27 cellular contexts compared by ENCODE assay signal in the genomic region with DNA sequence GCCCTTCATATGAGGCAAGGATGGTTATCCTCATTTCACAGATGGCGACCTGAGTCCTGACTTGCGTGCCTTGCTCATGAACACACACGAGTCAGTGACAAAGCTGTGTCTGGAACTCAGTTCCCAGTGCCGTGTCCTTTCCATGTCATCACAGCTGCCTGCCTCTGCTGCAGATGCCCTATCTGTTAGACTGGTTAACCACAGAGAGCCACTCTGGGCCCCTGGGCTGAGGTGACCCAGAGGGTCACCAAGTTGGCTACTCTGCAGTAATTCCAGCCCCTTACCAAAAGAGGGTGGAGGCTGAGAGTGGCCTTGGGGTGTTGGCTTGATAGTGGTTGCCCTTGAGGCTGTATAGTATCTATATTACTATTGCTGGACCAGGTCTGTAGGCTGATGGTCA.
"Had no signal": no experiment of that assay in that cellular context is flagged by ENCODE, and none has a peak within 500 bp of the region (broad histone marks: within the 10 kb centered on the region; RNA-seq: fewer than 3 reads in every experiment).

No MANE protein-coding gene starts in this region.

- H3K4me3 ChIP-seq: left ventricle myocardium inferior, lung, neural progenitor cell, ovary, right atrium auricular region, right lobe of liver, smooth muscle cell, stomach, testis, thyroid gland, transverse colon, upper lobe of left lung, vagina had no signal

- H3K27ac Mint-ChIP-seq: mesothelial cell of epicardium; natural killer cell; nephron progenitor cell; progenitor cell of endocrine pancreas; stimulated activated naive B cell treated with anti-CD40 and anti-IgM and Interleukin-4, amounts not matched to agents 10 μg/mL and 1 μg/mL and 100 μg/mL, for 72 hours had no signal

- H3K4me1 Mint-ChIP-seq: natural killer cell, neural progenitor cell had no signal

- ATAC-seq: natural killer cell; right lobe of liver; stimulated activated naive B cell treated with anti-CD40 and anti-IgM and Interleukin-4, amounts not matched to agents 10 μg/mL and 1 μg/mL and 100 μg/mL, for 72 hours; stimulated activated naive CD8-positive, alpha-beta T cell treated with anti-CD3 and anti-CD28 coated beads, Interleukin-15, Interleukin-2, amounts not matched to agents 100 U/mL and 50 U/mL, for 24 hours had no signal

- H3K27me3 ChIP-seq: neural progenitor cell, neutrophil, ovary, right atrium auricular region, right lobe of liver, stomach, testis, thyroid gland, transverse colon, upper lobe of left lung, vagina had no signal

- H3K9me3 Mint-ChIP-seq: mesothelial cell of epicardium; naive B cell; natural killer cell; nephron progenitor cell; neural progenitor cell; stimulated activated naive B cell treated with anti-CD40 and anti-IgM and Interleukin-4, amounts not matched to agents 10 μg/mL and 1 μg/mL and 100 μg/mL, for 72 hours had no signal

- H3K36me3 ChIP-seq: neural progenitor cell, ovary, transverse colon had no signal

- DNase-seq: islet precursor cell; left ventricle myocardium inferior; naive B cell; natural killer cell; nephron progenitor cell; occipital lobe; ovary; right lobe of liver; stimulated activated CD4-positive, alpha-beta T cell treated with anti-CD3 and anti-CD28 coated beads, Interleukin-1b, Interleukin-23, amount 100 ng/mL, for 48 hours; stimulated activated CD4-positive, alpha-beta T cell treated with anti-CD3 and anti-CD28 coated beads, Interleukin-2, amount 100 ng/mL, for 48 hours; stimulated activated CD4-positive, alpha-beta T cell treated with anti-CD3 and anti-CD28 coated beads, Interleukin-4, amount 100 ng/mL, for 4 hours; stimulated activated CD8-positive, alpha-beta memory T cell treated with anti-CD3 and anti-CD28 coated beads, Interleukin-4, amount 100 ng/mL, for 48 hours; stimulated activated naive B cell treated with anti-CD40 and anti-IgM and Interleukin-4, amounts not matched to agents 10 μg/mL and 1 μg/mL and 100 μg/mL, for 72 hours; stimulated activated naive CD8-positive, alpha-beta T cell treated with anti-CD3 and anti-CD28 coated beads, Interleukin-15, Interleukin-2, amounts not matched to agents 100 U/mL and 50 U/mL, for 24 hours; stomach; testis; thyroid gland; transverse colon; upper lobe of left lung had no signal

- H3K4me1 ChIP-seq: left ventricle myocardium inferior, neural progenitor cell, right atrium auricular region, right lobe of liver, stomach, testis, thyroid gland, transverse colon, upper lobe of left lung, vagina had no signal

- H3K36me3 Mint-ChIP-seq: natural killer cell had no signal

- H3K27ac ChIP-seq: left ventricle myocardium inferior, neural progenitor cell, neutrophil, ovary, right atrium auricular region, right lobe of liver, stomach, testis, thyroid gland, transverse colon, upper lobe of left lung, vagina had no signal

- H3K4me3 Mint-ChIP-seq: mesothelial cell of epicardium; naive B cell; natural killer cell; nephron progenitor cell; neural progenitor cell; stimulated activated naive B cell treated with anti-CD40 and anti-IgM and Interleukin-4, amounts not matched to agents 10 μg/mL and 1 μg/mL and 100 μg/mL, for 72 hours had no signal

- H3K27me3 Mint-ChIP-seq: naive B cell; progenitor cell of endocrine pancreas; stimulated activated naive B cell treated with anti-CD40 and anti-IgM and Interleukin-4, amounts not matched to agents 10 μg/mL and 1 μg/mL and 100 μg/mL, for 72 hours had no signal

- H3K9me3 ChIP-seq: left ventricle myocardium inferior, neutrophil, ovary, right atrium auricular region, right lobe of liver, stomach, testis, thyroid gland, transverse colon, upper lobe of left lung, vagina had no signal
